2 cellular contexts compared by ENCODE assay signal in genomic region chr2:171479154-171479814, GRCh38.
TF ChIP-seq lines count a peak whose summit lies in the region.

No MANE protein-coding gene starts in this region.

TF ChIP-seq in GM12891, 5 proteins besides CTCF, POLR2A, EP300 and RAD21:
- no peak for TF ChIP-seq PAX5 (IDR thresholded peaks at IDR 0.05; ENCODE audit: insufficient read depth, low read length, severe bottlenecking)
- no peak for TF ChIP-seq POU2F2 (IDR thresholded peaks at IDR 0.05; ENCODE audit: low read depth, low read length)
- no peak for TF ChIP-seq TAF1 (IDR thresholded peaks at IDR 0.05; ENCODE audit: low read depth, low read length)
- TF ChIP-seq SPI1 (IDR thresholded peaks at IDR 0.05; ENCODE audit: low read depth, low read length): no peak
- TF ChIP-seq POLR2AphosphoS5 (IDR thresholded peaks at IDR 0.05; ENCODE audit: low read depth, low read length): no peak

TF ChIP-seq in GM12878, 131 proteins besides CTCF, POLR2A, EP300 and RAD21 (continues in another document):
- TF ChIP-seq ZBTB4 (CRISPR knock-in tag; IDR thresholded peaks at IDR 0.05) (no peak), ZBTB11 (CRISPR knock-in tag; IDR thresholded peaks at IDR 0.05) (no peak), EGR1 (IDR thresholded peaks at IDR 0.05; ENCODE audit: borderline replicate concordance in 1 of 2, low read depth in 2 of 2, low read length in 2 of 2) (no peak), USF2 (IDR thresholded peaks at IDR 0.05; ENCODE audit: borderline replicate concordance, low read depth, low read length) (no peak), TARDBP (IDR thresholded peaks at IDR 0.05; ENCODE audit: borderline replicate concordance) (no peak), ZNF384 (IDR thresholded peaks at IDR 0.05; ENCODE audit: borderline replicate concordance, low read depth, low read length) (no peak), USF1 (IDR thresholded peaks at IDR 0.05; ENCODE audit: borderline replicate concordance, extremely low read length, insufficient read depth, low read depth, low read length) (no peak), HDAC6 (IDR thresholded peaks at IDR 0.05; ENCODE audit: unreplicated experiment) (no peak), ZNF622 (IDR thresholded peaks at IDR 0.05) (no peak), IRF4 (IDR thresholded peaks at IDR 0.05; ENCODE audit: low read depth, low read length) (peak; percentile 84), MYC (IDR thresholded peaks at IDR 0.05; ENCODE audit: insufficient read depth, insufficient read length, insufficient replicate concordance, low read length, severe bottlenecking) (no peak), NBN (IDR thresholded peaks at IDR 0.05) (no peak), BHLHE40 (IDR thresholded peaks at IDR 0.05; ENCODE audit: borderline replicate concordance in 1 of 2, low read depth in 2 of 2, low read length in 1 of 2) (no peak), ZNF24 (IDR thresholded peaks at IDR 0.05) (no peak), CHD1 (IDR thresholded peaks at IDR 0.05; ENCODE audit: low read depth, low read length) (no peak), SRF (IDR thresholded peaks at IDR 0.05; ENCODE audit: low read depth in 2 of 2, low read length in 2 of 2) (0 out of 4 replicates have a peak, but pooled peaks of 1 of the 2 experiments have one; percentile 14), RELB (IDR thresholded peaks at IDR 0.05; ENCODE audit: low read depth) (no peak), ZBED1 (IDR thresholded peaks at IDR 0.05; ENCODE audit: borderline replicate concordance) (0 out of 2 replicates have a peak, but pooled peaks have one; percentile 21), SMAD1 (IDR thresholded peaks at IDR 0.05; ENCODE audit: low read depth, partially characterized antibody) (no peak), RUNX3 (IDR thresholded peaks at IDR 0.05; ENCODE audit: low read length) (peak; percentile 81), TCF3 (IDR thresholded peaks at IDR 0.05; ENCODE audit: borderline replicate concordance, insufficient read depth, low read depth, low read length) (no peak), CREB1 (IDR thresholded peaks at IDR 0.05; ENCODE audit: low read depth) (no peak), PKNOX1 (IDR thresholded peaks at IDR 0.05) (no peak), LARP7 (IDR thresholded peaks at IDR 0.05) (no peak), BCLAF1 (IDR thresholded peaks at IDR 0.05) (no peak), POU2F2 (IDR thresholded peaks at IDR 0.05; ENCODE audit: borderline replicate concordance, low read depth, low read length) (no peak), GATAD2B (conservative IDR thresholded peaks at IDR 0.05; ENCODE audit: low read depth) (no peak), MTA3 (IDR thresholded peaks at IDR 0.05; ENCODE audit: borderline replicate concordance, low read length) (peak; percentile 42; the same call in 1 of the 2 replicates), ATF2 (IDR thresholded peaks at IDR 0.05; ENCODE audit: low read length) (peak; percentile 90), MYB (IDR thresholded peaks at IDR 0.05; ENCODE audit: borderline replicate concordance, low read depth, low read length) (no peak), SMC3 (IDR thresholded peaks at IDR 0.05; ENCODE audit: borderline replicate concordance, low read length) (no peak), NR2C2 (IDR thresholded peaks at IDR 0.05; ENCODE audit: borderline replicate concordance, control insufficient read depth, insufficient read length, low read depth) (no peak), PBX3 (IDR thresholded peaks at IDR 0.05; ENCODE audit: insufficient replicate concordance, low read depth, low read length) (no peak), SIN3A (IDR thresholded peaks at IDR 0.05; ENCODE audit: low read depth, low read length) (no peak), CEBPZ (IDR thresholded peaks at IDR 0.05; ENCODE audit: low read depth, low read length) (no peak), JUND (IDR thresholded peaks at IDR 0.05; ENCODE audit: low read depth, low read length) (0 out of 2 replicates have a peak, but pooled peaks have one; percentile 21)
